Comparison of ENCODE assay signal across 8 cellular contexts in genomic region chr2:42809131-42809875, GRCh38. TPM values are rescaled to one million over a fixed set of nuclear protein-coding genes. Genes with fewer than 3 reads are reported as not detected.
DNase-seq lines count a peak whose midpoint lies in the region; ATAC-seq and TF ChIP-seq lines count a peak whose summit lies in the region.

No MANE protein-coding gene starts in this region.

- peak; percentile 21 for TF ChIP-seq CTCF in CD4-positive, alpha-beta T cell (IDR thresholded peaks at IDR 0.05)
- no peak for TF ChIP-seq CTCF in WTC11 (IDR thresholded peaks at IDR 0.05)
- TF ChIP-seq CTCF in gastroesophageal sphincter (IDR thresholded peaks at IDR 0.05) = peak in 1 of 4 experiments; percentile 70
- peak in 1 of 4 experiments; percentile 16 for TF ChIP-seq CTCF in sigmoid colon (IDR thresholded peaks at IDR 0.05)

- TF ChIP-seq EP300 in gastroesophageal sphincter (IDR thresholded peaks at IDR 0.05) (no peak), sigmoid colon (IDR thresholded peaks at IDR 0.05) (no peak)

- peaks cover 7% of the 10 kb centered on the region for H3K27me3 Mint-ChIP-seq in CD4-positive, alpha-beta T cell
- H3K27me3 Mint-ChIP-seq in WTC11 (ENCODE audit: low read depth) = peaks cover 7% of the 10 kb centered on the region

- H3K27ac ChIP-seq in CD4-positive, alpha-beta T cell (ENCODE audit: low read depth, low read length) = peak overlapping the region; percentile 60
- H3K27ac ChIP-seq in gastroesophageal sphincter (peak overlapping the region; percentile 90 to 99 (median 98)), sigmoid colon (peak overlapping the region; percentile 92 to 99 (median 98))

- ATAC-seq in CD4-positive, alpha-beta T cell (ENCODE audit: poor library complexity) = no peak
- ATAC-seq in WTC11 (no peak), gastroesophageal sphincter (no peak), HG02642 (IDR thresholded peaks at IDR 0.05; ENCODE audit: poor library complexity, unreplicated experiment) (no peak)

- H3K4me1 Mint-ChIP-seq in CD4-positive, alpha-beta T cell (ENCODE audit: low read depth) = peaks cover 30% of the 10 kb centered on the region
- H3K4me1 Mint-ChIP-seq in WTC11 = peaks cover 12% of the 10 kb centered on the region

- intact Hi-C loops in CD4-positive, alpha-beta T cell (cut with DNase I, micrococcal nuclease) = loop anchor here in 1 of 2 experiments (10.0 kb wide), 3 partner anchors 315 to 1555 kb away; partner anchors contain the start of genes CAMKMT, KCNG3 and PREPL
- intact Hi-C loops in sigmoid colon (cut with DNase I) = no loop called here

- H3K4me3 ChIP-seq in gastroesophageal sphincter (peak overlapping the region; percentile 52 to 69), sigmoid colon (peak overlapping the region; percentile 44 to 74 (median 70))

- no peaks in the 10 kb centered on the region for H3K27me3 ChIP-seq in CD4-positive, alpha-beta T cell (ENCODE audit: control insufficient read depth, insufficient read depth, low read length)
- no peaks in the 10 kb centered on the region for H3K27me3 ChIP-seq in gastroesophageal sphincter
- no peaks in the 10 kb centered on the region for H3K27me3 ChIP-seq in sigmoid colon

- peak in 1 of 10 experiments; percentile 49 for DNase-seq in CD4-positive, alpha-beta T cell
- DNase-seq in KG1 (lab: John Stamatoyannopoulos, UW) (peak; percentile 76), WTC11 (ENCODE audit: low spot score) (no peak), sigmoid colon (peak; percentile 74), HCEC 1CT (no peak), activated gamma-delta T cell (lab: John Stamatoyannopoulos, UW) (no peak)

- H3K36me3 ChIP-seq in gastroesophageal sphincter = no peaks in the 10 kb centered on the region
- no peaks in the 10 kb centered on the region for H3K36me3 ChIP-seq in sigmoid colon

- no peaks in the 10 kb centered on the region for H3K9me3 Mint-ChIP-seq in CD4-positive, alpha-beta T cell
- H3K9me3 Mint-ChIP-seq in WTC11 = peaks cover 16% of the 10 kb centered on the region

- peaks cover 2 to 25% (median 7%) of the 10 kb centered on the region in 3 donors for H3K4me1 ChIP-seq in gastroesophageal sphincter
- peaks cover 0 to 22% (median 14%) of the 10 kb centered on the region in 4 donors for H3K4me1 ChIP-seq in sigmoid colon

- peak overlapping the region; percentile 100 for H3K27ac Mint-ChIP-seq in CD4-positive, alpha-beta T cell
- 0 out of 2 replicates have a peak overlapping the region, but pooled peaks have one; percentile 27 for H3K27ac Mint-ChIP-seq in WTC11

- peaks cover 22% of the 10 kb centered on the region for H3K36me3 Mint-ChIP-seq in CD4-positive, alpha-beta T cell (ENCODE audit: low read depth)
- H3K36me3 Mint-ChIP-seq in WTC11 = peaks cover 13% of the 10 kb centered on the region

- peak overlapping the region; percentile 89 for H3K4me3 Mint-ChIP-seq in CD4-positive, alpha-beta T cell
- H3K4me3 Mint-ChIP-seq in WTC11 = peak overlapping the region; percentile 65

- POLR2A ChIA-PET in CD4-positive, alpha-beta T cell (lab: Charles Lee) = interaction anchor here (0.6 to 3.2 kb wide), 13 partner anchors 9 to 1552 kb away, joined by 3 to 44 read pairs (median 14); partner anchors contain the start of genes CAMKMT, HAAO, OXER1 and PREPL
- POLR2A ChIA-PET in WTC11 (lab: Charles Lee) = interaction anchor here (1.3 to 2.5 kb wide), 3 partner anchors 9 to 17 kb away, joined by 3 to 15 read pairs (median 4); no protein-coding TSS in a partner anchor

- CTCF ChIA-PET in CD4-positive, alpha-beta T cell (lab: Charles Lee) = interaction anchor here (1.0 kb wide), 1 partner anchor 418 kb away, joined by 3 read pairs; no protein-coding TSS in a partner anchor
- CTCF ChIA-PET in WTC11 (lab: Charles Lee) = interaction anchor here (0.6 to 5.4 kb wide), 10 partner anchors 9 to 537 kb away, joined by 3 to 70 read pairs (median 3); partner anchors contain the start of gene HAAO

- TF ChIP-seq POLR2A in gastroesophageal sphincter (IDR thresholded peaks at IDR 0.05) (no peak), sigmoid colon (IDR thresholded peaks at IDR 0.05) (no peak)

- WGBS in gastroesophageal sphincter (ENCODE audit: low coverage in 1 of 2), 2 donors = 3 to 30% methylated on average over 6 to 9 of the region's 14 CpGs
- 10 to 27% methylated on average over 14 of the region's 14 CpGs for WGBS in sigmoid colon, 2 donors

- H3K9me3 ChIP-seq in CD4-positive, alpha-beta T cell (ENCODE audit: control insufficient read depth, low read length) = no peaks in the 10 kb centered on the region
- H3K9me3 ChIP-seq in gastroesophageal sphincter (no peaks in the 10 kb centered on the region), sigmoid colon (no peaks in the 10 kb centered on the region)

TF ChIP-seq in WTC11, 78 proteins besides CTCF, POLR2A, EP300 and RAD21:
- TF ChIP-seq NFE2L1 (CRISPR knock-in tag; IDR thresholded peaks at IDR 0.05) (no peak), ETV6 (CRISPR knock-in tag; IDR thresholded peaks at IDR 0.05) (no peak), ZNF232 (CRISPR knock-in tag; IDR thresholded peaks at IDR 0.05) (no peak), ZNF396 (CRISPR knock-in tag; IDR thresholded peaks at IDR 0.05; ENCODE audit: borderline replicate concordance) (no peak)

RNA-seq across cellular contexts. Expression of gene HAAO, which starts 16.9 kb away (rescaled TPM):
- total RNA-seq in CD4-positive, alpha-beta T cell = not detected
- total RNA-seq in WTC11 (2021) (8.0 to 9.8 TPM (median 8.4 TPM) in 3 replicates), gastroesophageal sphincter (10 to 100 TPM in 2 of 4 donors, 1 to 10 TPM in 2; 6.0 to 19.1 (median 9.8) TPM), sigmoid colon (1 to 10 TPM; 2.5 to 5.6 (median 3.5) TPM)
- 10 to 100 TPM in 2 of 3 donors, 1 to 10 TPM in 1; 8.3 to 37.9 (median 12.6) TPM for polyA plus RNA-seq in sigmoid colon

RNA-seq across cellular contexts. Expression of gene OXER1, which starts 45.4 kb away (rescaled TPM):
- not detected for total RNA-seq in CD4-positive, alpha-beta T cell
- 2.6 to 2.7 TPM (median 2.7 TPM) in 3 replicates for total RNA-seq in WTC11 (2021)
- 1 to 10 TPM in 2 of 4 donors, under 1 TPM in 2; 0.37 to 2.3 (median 1.2) TPM for total RNA-seq in gastroesophageal sphincter
- 1 to 10 TPM in 1 of 4 donors, under 1 TPM in 3; 0.33 to 2.6 (median 0.59) TPM for total RNA-seq in sigmoid colon
- polyA plus RNA-seq in sigmoid colon = 1 to 10 TPM in 2 of 3 donors, not detected in 1; 1.8 to 3.0 TPM

Comparison
In these comparisons a context has a peak if more than half of its experiments do, and no peak if none do; other contexts are left out.
1. DNase-seq: peak in KG1 (single experiment) and sigmoid colon (single experiment); none in WTC11 (single experiment), HCEC 1CT (single experiment) and activated gamma-delta T cell (single experiment).
2. Peak in every context shown above with its lines, with median percentiles within 50 percentile points of each other: H3K27ac ChIP-seq.